Comparison of ENCODE assay signal across 20 cellular contexts in genomic region chr2:165074884-165075283, GRCh38.
"Had no signal": no experiment of that assay in that cellular context is flagged by ENCODE, and none has a peak within 500 bp of the region (broad histone marks: within the 10 kb centered on the region; RNA-seq: fewer than 3 reads in every experiment).

No MANE protein-coding gene starts in this region.

- H3K27ac ChIP-seq: ascending aorta, body of pancreas, PC-9 had no signal

- H3K4me3 ChIP-seq: ascending aorta, body of pancreas, PC-9 had no signal

- H3K4me1 ChIP-seq: ascending aorta, body of pancreas had no signal

- H3K4me2 ChIP-seq: PC-9 had no signal

- DNase-seq: activated CD4-positive, alpha-beta memory T cell treated with anti-CD3 and anti-CD28 coated beads for 36 hours; activated CD4-positive, alpha-beta T cell treated with anti-CD3 and anti-CD28 coated beads for 48 hours; activated CD8-positive, alpha-beta memory T cell treated with anti-CD3 and anti-CD28 coated beads for 24 hours; activated effector memory CD4-positive, alpha-beta T cell treated with anti-CD3 and anti-CD28 coated beads, Interleukin-2, amount 50 U/mL, for 16 hours; activated naive CD4-positive, alpha-beta T cell treated with Interleukin-2 at 50 U/mL for 16 hours; activated naive CD8-positive, alpha-beta T cell treated with anti-CD3 and anti-CD28 coated beads, Interleukin-2, amount 50 U/mL, for 24 hours; activated T-cell treated with anti-CD3 and anti-CD28 coated beads, Interleukin-2, amount 50 U/mL, for 4 hours; amniotic stem cell; body of pancreas; central memory CD4-positive, alpha-beta T cell; Kasumi-1; NCI-H1092 treated with DMSO at 0.1 percent for 48 hours; NCI-H1417 treated with DMSO at 0.1 percent for 48 hours; NCI-H1694 treated with DMSO at 0.1 percent for 48 hours; NCI-H2081; NCI-H446; NCI-H524; PC-9; SHP77 treated with DMSO at 0.1 percent for 48 hours had no signal

- H2AFZ ChIP-seq: PC-9 had no signal

- H3K36me3 ChIP-seq: ascending aorta had no signal

- H3K27me3 ChIP-seq: ascending aorta, body of pancreas had no signal
